Comparison of ENCODE assay signal across 34 cellular contexts in the genomic region with DNA sequence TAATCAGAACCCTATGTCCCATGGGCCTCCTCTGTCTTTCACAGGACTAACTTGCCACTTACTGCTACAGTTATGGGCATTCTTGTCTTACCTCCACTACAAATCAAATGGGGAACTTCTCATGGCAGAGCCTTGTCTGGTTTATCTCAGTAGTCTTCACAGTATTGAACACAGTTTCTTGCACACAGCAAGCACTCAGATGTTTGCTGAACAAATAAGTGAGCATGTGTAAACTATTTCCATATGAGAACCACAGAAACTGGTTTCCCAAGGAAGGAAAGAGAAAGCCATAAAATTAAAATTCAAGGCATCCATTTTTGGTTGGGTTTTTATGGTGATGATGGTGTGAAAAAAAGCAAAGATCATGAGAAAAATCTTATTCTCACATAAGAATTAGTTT.
"Had no signal": no experiment of that assay in that cellular context is flagged by ENCODE, and none has a peak within 500 bp of the region (broad histone marks: within the 10 kb centered on the region; RNA-seq: fewer than 3 reads in every experiment).

No MANE protein-coding gene starts in this region.

- H3K27ac ChIP-seq: ascending aorta, breast epithelium, cardiac muscle cell, colonic mucosa, dorsolateral prefrontal cortex, foreskin keratinocyte, gastrocnemius medialis, heart left ventricle had no signal

- H3K27me3 Mint-ChIP-seq: activated CD4-positive, alpha-beta memory T cell treated with anti-CD3 and anti-CD28 coated beads, Interleukin-2, amount 10 ng/mL, durations not matched to agents 7 days and 5 days; activated CD4-positive, alpha-beta T cell treated with anti-CD3 and anti-CD28 coated beads, Interleukin-2, amount 10 ng/mL, durations not matched to agents 7 days and 5 days; activated naive CD4-positive, alpha-beta T cell treated with anti-CD3 and anti-CD28 coated beads, Interleukin-2, amount 10 ng/mL, durations not matched to agents 7 days and 5 days; activated naive CD8-positive, alpha-beta T cell treated with anti-CD3 and anti-CD28 coated beads, Interleukin-2, amount 10 ng/mL, durations not matched to agents 7 days and 5 days; dendritic cell treated with granulocyte-macrophage colony-stimulating factor and Interleukin-4, amounts not matched to agents 40 ng/mL and 50 ng/mL, for 4 days had no signal

- H3K4me1 Mint-ChIP-seq: activated CD4-positive, alpha-beta memory T cell treated with anti-CD3 and anti-CD28 coated beads, Interleukin-2, amount 10 ng/mL, durations not matched to agents 7 days and 5 days; activated CD4-positive, alpha-beta T cell treated with anti-CD3 and anti-CD28 coated beads, Interleukin-2, amount 10 ng/mL, durations not matched to agents 7 days and 5 days; activated naive CD4-positive, alpha-beta T cell treated with anti-CD3 and anti-CD28 coated beads, Interleukin-2, amount 10 ng/mL, durations not matched to agents 7 days and 5 days; activated naive CD8-positive, alpha-beta T cell treated with anti-CD3 and anti-CD28 coated beads, Interleukin-2, amount 10 ng/mL, durations not matched to agents 7 days and 5 days; T-cell had no signal

- H3K4me3 ChIP-seq: ascending aorta, breast epithelium, cardiac muscle cell, colonic mucosa, dorsolateral prefrontal cortex, gastrocnemius medialis, heart left ventricle had no signal

- H3K36me3 ChIP-seq: ascending aorta, breast epithelium, cardiac muscle cell, colonic mucosa, gastrocnemius medialis, heart left ventricle had no signal

- H3K9me3 ChIP-seq: ascending aorta, breast epithelium, colonic mucosa, gastrocnemius medialis, heart left ventricle had no signal

- H3K36me3 Mint-ChIP-seq: activated naive CD4-positive, alpha-beta T cell treated with anti-CD3 and anti-CD28 coated beads, Interleukin-2, amount 10 ng/mL, durations not matched to agents 7 days and 5 days; activated naive CD4-positive, alpha-beta T cell treated with anti-CD3 and anti-CD28 coated beads, Interleukin-2, amount 50 U/mL, for 72 hours; activated naive CD8-positive, alpha-beta T cell treated with anti-CD3 and anti-CD28 coated beads, Interleukin-2, amount 10 ng/mL, durations not matched to agents 7 days and 5 days; T-cell had no signal

- H3K4me3 Mint-ChIP-seq: activated CD4-positive, alpha-beta memory T cell treated with anti-CD3 and anti-CD28 coated beads, Interleukin-2, amount 10 ng/mL, durations not matched to agents 7 days and 5 days; activated CD4-positive, alpha-beta T cell treated with anti-CD3 and anti-CD28 coated beads, Interleukin-2, amount 10 ng/mL, durations not matched to agents 7 days and 5 days; activated naive CD4-positive, alpha-beta T cell treated with anti-CD3 and anti-CD28 coated beads, Interleukin-2, amount 10 ng/mL, durations not matched to agents 7 days and 5 days; activated naive CD8-positive, alpha-beta T cell treated with anti-CD3 and anti-CD28 coated beads, Interleukin-2, amount 10 ng/mL, durations not matched to agents 7 days and 5 days; activated T-cell treated with anti-CD3 and anti-CD28 coated beads, Interleukin-2, amount 50 U/mL, for 24 hours; activated T-cell treated with anti-CD3 and anti-CD28 coated beads, Interleukin-2, amount 50 U/mL, for 72 hours; brain; dendritic cell treated with granulocyte-macrophage colony-stimulating factor and Interleukin-4, amounts not matched to agents 40 ng/mL and 50 ng/mL, for 4 days; endodermal cell; T-cell; T-helper 1 cell treated with Interleukin-12 subunit alpha and Interleukin-12 subunit beta and Interleukin-4 antibody, amounts not matched to agents 30 μg/mL and 1 μg/mL, for 36 hours had no signal

- H3K27ac Mint-ChIP-seq: activated CD4-positive, alpha-beta memory T cell treated with anti-CD3 and anti-CD28 coated beads, Interleukin-2, amount 10 ng/mL, durations not matched to agents 7 days and 5 days; activated CD4-positive, alpha-beta T cell treated with anti-CD3 and anti-CD28 coated beads, Interleukin-2, amount 10 ng/mL, durations not matched to agents 7 days and 5 days; activated naive CD4-positive, alpha-beta T cell treated with anti-CD3 and anti-CD28 coated beads, Interleukin-2, amount 10 ng/mL, durations not matched to agents 7 days and 5 days; activated naive CD4-positive, alpha-beta T cell treated with anti-CD3 and anti-CD28 coated beads, Interleukin-2, amount 50 U/mL, for 72 hours; activated naive CD8-positive, alpha-beta T cell treated with anti-CD3 and anti-CD28 coated beads, Interleukin-2, amount 10 ng/mL, durations not matched to agents 7 days and 5 days; activated T-cell treated with anti-CD3 and anti-CD28 coated beads, Interleukin-2, amount 50 U/mL, for 24 hours; activated T-cell treated with anti-CD3 and anti-CD28 coated beads, Interleukin-2, amount 50 U/mL, for 72 hours; dendritic cell treated with granulocyte-macrophage colony-stimulating factor and Interleukin-4, amounts not matched to agents 40 ng/mL and 50 ng/mL, for 4 days; endodermal cell; T-cell; T-helper 1 cell treated with Interleukin-12 subunit alpha and Interleukin-12 subunit beta and Interleukin-4 antibody, amounts not matched to agents 30 μg/mL and 1 μg/mL, for 36 hours had no signal

- H3K9me3 Mint-ChIP-seq: activated CD4-positive, alpha-beta memory T cell treated with anti-CD3 and anti-CD28 coated beads, Interleukin-2, amount 10 ng/mL, durations not matched to agents 7 days and 5 days; activated CD4-positive, alpha-beta T cell treated with anti-CD3 and anti-CD28 coated beads, Interleukin-2, amount 10 ng/mL, durations not matched to agents 7 days and 5 days; activated naive CD4-positive, alpha-beta T cell treated with anti-CD3 and anti-CD28 coated beads, Interleukin-2, amount 10 ng/mL, durations not matched to agents 7 days and 5 days; activated naive CD8-positive, alpha-beta T cell treated with anti-CD3 and anti-CD28 coated beads, Interleukin-2, amount 10 ng/mL, durations not matched to agents 7 days and 5 days; activated T-cell treated with anti-CD3 and anti-CD28 coated beads, Interleukin-2, amount 50 U/mL, for 24 hours; activated T-cell treated with anti-CD3 and anti-CD28 coated beads, Interleukin-2, amount 50 U/mL, for 72 hours; brain; dendritic cell treated with granulocyte-macrophage colony-stimulating factor and Interleukin-4, amounts not matched to agents 40 ng/mL and 50 ng/mL, for 4 days; endodermal cell; T-cell; T-helper 1 cell treated with Interleukin-12 subunit alpha and Interleukin-12 subunit beta and Interleukin-4 antibody, amounts not matched to agents 30 μg/mL and 1 μg/mL, for 36 hours had no signal

- H3K27me3 ChIP-seq: ascending aorta, breast epithelium, cardiac muscle cell, colonic mucosa, foreskin keratinocyte, gastrocnemius medialis, heart left ventricle had no signal

- H3K4me1 ChIP-seq: ascending aorta, breast epithelium, colonic mucosa, foreskin keratinocyte had no signal

- DNase-seq: activated CD4-positive, alpha-beta memory T cell treated with anti-CD3 and anti-CD28 coated beads, Interleukin-2, amount 10 ng/mL, durations not matched to agents 7 days and 5 days; activated CD4-positive, alpha-beta T cell treated with anti-CD3 and anti-CD28 coated beads for 4 hours; activated CD4-positive, alpha-beta T cell treated with anti-CD3 and anti-CD28 coated beads, Interleukin-2, amount 10 ng/mL, durations not matched to agents 7 days and 5 days; activated CD4-positive, alpha-beta T cell treated with anti-CD3 and anti-CD28 coated beads, Interleukin-2, amount 50 U/mL, for 4 hours; activated CD4-positive, CD25-positive, alpha-beta regulatory T cell; activated CD4-positive, CD25-positive, alpha-beta regulatory T cell treated with anti-CD3 and anti-CD28 coated beads, Interleukin-2, amount 50 U/mL, for 72 hours; activated CD8-positive, alpha-beta memory T cell treated with anti-CD3 and anti-CD28 coated beads, Interleukin-2, amount 50 U/mL, for 48 hours; activated gamma-delta T cell; activated naive CD4-positive, alpha-beta T cell; activated naive CD4-positive, alpha-beta T cell treated with anti-CD3 and anti-CD28 coated beads, Interleukin-2, amount 10 ng/mL, durations not matched to agents 7 days and 5 days; activated naive CD8-positive, alpha-beta T cell treated with anti-CD3 and anti-CD28 coated beads, Interleukin-2, amount 10 ng/mL, durations not matched to agents 7 days and 5 days; activated T-cell treated with anti-CD3 and anti-CD28 coated beads for 4 hours; activated T-cell treated with anti-CD3 and anti-CD28 coated beads, Interleukin-2, amount 50 U/mL, for 24 hours; activated T-cell treated with anti-CD3 and anti-CD28 coated beads, Interleukin-2, amount 50 U/mL, for 72 hours; central memory CD4-positive, alpha-beta T cell; cerebellar nuclear complex; colonic mucosa; dorsolateral prefrontal cortex; effector memory CD4-positive, alpha-beta T cell; endodermal cell; foreskin keratinocyte; gastrocnemius medialis; glutamatergic neuron; heart left ventricle; T-cell; T-helper 9 cell had no signal

- ATAC-seq: activated naive CD4-positive, alpha-beta T cell treated with anti-CD3 and anti-CD28 coated beads, Interleukin-2, amount 50 U/mL, for 72 hours; activated T-cell treated with anti-CD3 and anti-CD28 coated beads, Interleukin-2, amount 50 U/mL, for 72 hours; esophagus mucosa; foreskin keratinocyte; gastrocnemius medialis; heart left ventricle; T-cell had no signal
